8 cellular contexts compared by ENCODE assay signal in the genomic region with DNA sequence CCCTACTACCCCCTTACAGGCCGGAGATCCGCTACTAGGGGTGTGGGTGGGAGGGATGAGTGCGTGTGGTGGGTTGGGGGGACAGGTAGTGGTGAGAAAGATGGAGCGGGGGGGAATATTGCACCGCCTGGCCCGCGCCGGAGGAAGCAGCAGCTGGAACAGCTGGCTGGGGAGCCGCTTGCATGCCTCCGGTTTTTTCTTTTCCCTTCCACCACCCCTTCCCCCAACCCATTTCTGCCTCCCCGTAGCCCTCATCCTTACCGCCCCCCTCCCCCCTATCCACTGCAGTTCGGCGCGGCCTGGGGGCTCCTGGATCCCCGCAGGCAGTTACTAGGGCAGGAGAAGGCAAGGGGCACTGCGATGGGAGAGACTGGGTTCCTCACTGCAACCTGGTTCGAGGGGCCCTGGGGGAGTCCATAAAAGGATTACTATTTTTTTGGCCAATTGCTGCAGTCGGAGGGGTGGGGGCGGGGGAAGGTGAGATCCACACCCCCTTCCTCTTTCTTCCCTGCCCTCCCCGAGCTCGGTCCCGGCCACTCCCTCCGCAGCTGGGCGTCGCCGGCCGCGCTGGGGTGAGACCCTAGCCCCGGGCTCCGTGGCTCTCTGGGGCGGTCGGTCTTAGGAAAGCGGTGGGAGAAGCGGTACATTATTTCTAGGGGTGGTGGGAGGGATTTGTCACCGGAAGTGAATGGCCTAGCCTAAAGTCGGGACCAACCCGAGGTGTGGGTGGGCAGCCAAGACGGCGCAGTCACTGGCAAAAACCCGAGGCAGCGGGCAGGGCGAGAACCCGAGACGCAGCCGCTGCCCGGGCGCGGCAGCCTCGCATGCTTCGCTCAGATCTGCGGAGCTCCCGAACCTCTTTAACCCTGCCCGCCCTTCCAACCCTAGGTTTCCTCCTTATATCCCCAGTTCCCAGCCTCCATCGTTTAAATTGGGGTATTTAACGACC. TPM values are rescaled to one million over a fixed set of nuclear protein-coding genes. Genes with fewer than 3 reads are reported as not detected.
DNase-seq lines count a peak whose midpoint lies in the region; ATAC-seq and TF ChIP-seq lines count a peak whose summit lies in the region.

No MANE protein-coding gene starts in this region.

- peak overlapping the region; percentile 78 to 92 for H3K27ac ChIP-seq in liver (ENCODE audit: low read depth in 1 of 2, low read length in 2 of 2)

- H3K9ac ChIP-seq in liver (ENCODE audit: low read depth in 1 of 2, low read length in 2 of 2), result peak overlapping the region; percentile 79 to 94

- CTCF ChIA-PET in BJ (lab: Yijun Ruan, JAX), result interaction anchor here (0.9 to 2.5 kb wide), 4 partner anchors 8 to 34 kb away, joined by 3 to 8 read pairs (median 4); no protein-coding TSS in a partner anchor

- TF ChIP-seq CTCF in BJ (IDR thresholded peaks at IDR 0.05; ENCODE audit: insufficient read depth, low read depth, low read length) (no peak), liver (IDR thresholded peaks at IDR 0.05; ENCODE audit: low read depth, low read length, missing input control) (no peak)

- under 1% methylated on average over 56 of the region's 56 CpGs for WGBS in liver

- H3K27me3 ChIP-seq in BJ (ENCODE audit: control insufficient read depth, insufficient read depth, low read length) (no peaks in the 10 kb centered on the region), liver (ENCODE audit: control insufficient read depth in 4 of 4, insufficient read depth in 4 of 4, low read length in 3 of 4) (no peaks in the 10 kb centered on the region)

- peaks cover 7 to 27% (median 13%) of the 10 kb centered on the region in 4 donors for H3K4me1 ChIP-seq in liver (ENCODE audit: control insufficient read depth in 4 of 4, insufficient read depth in 4 of 4, low read length in 3 of 4)

- DNase-seq in BJ (ENCODE audit: low read depth) (peak; percentile 65), GM19240 (ENCODE audit: insufficient read length, low spot score) (peak; percentile 87), NCI-H748 (lab: John Stamatoyannopoulos, UW; ENCODE audit: unreplicated experiment) (peak; percentile 98), dermis blood vessel endothelial cell (peak; percentile 92)
- peak; percentile 57 to 63 for DNase-seq in activated CD4-positive, alpha-beta T cell treated with anti-CD3 and anti-CD28 coated beads, Interleukin-2, amount 50 U/mL, for 4 hours
- peak; percentile 68 to 74 for DNase-seq in stimulated activated CD4-positive, alpha-beta T cell treated with anti-CD3 and anti-CD28 coated beads, Interleukin-2, amount 100 ng/mL, for 48 hours

- POLR2A ChIA-PET in BJ (lab: Charles Lee), result interaction anchor here (0.6 to 1.0 kb wide), 2 partner anchors 36 to 883 kb away, joined by 5 to 8 read pairs; no protein-coding TSS in a partner anchor

- H3K4me3 ChIP-seq in BJ (ENCODE audit: low read depth, low read length), result peak overlapping the region; percentile 70
- peak overlapping the region; percentile 74 to 89 (median 83) for H3K4me3 ChIP-seq in liver (ENCODE audit: low read depth in 1 of 3, low read length in 3 of 3)

- ATAC-seq in HG03457 (IDR thresholded peaks at IDR 0.05; ENCODE audit: unreplicated experiment), result peak; percentile 48

- H3K9me3 ChIP-seq in liver (ENCODE audit: control insufficient read depth in 4 of 4, low read length in 3 of 4), result no peaks in the 10 kb centered on the region

- no peaks in the 10 kb centered on the region for H3K36me3 ChIP-seq in BJ (ENCODE audit: control insufficient read depth, insufficient read depth, low read length)
- no peaks in the 10 kb centered on the region for H3K36me3 ChIP-seq in liver (ENCODE audit: control insufficient read depth in 4 of 4, insufficient read depth in 3 of 4, low read depth in 1 of 4, low read length in 3 of 4)

- peak in 1 of 2 donors; percentile 13 for TF ChIP-seq RAD21 in liver (IDR thresholded peaks at IDR 0.05)

TF ChIP-seq in liver, 16 proteins besides CTCF, POLR2A, EP300 and RAD21:
- peak in 1 of 2 donors; percentile 16 for TF ChIP-seq EGR1 (IDR thresholded peaks at IDR 0.05; ENCODE audit: low read depth in 2 of 2)
- no peak for TF ChIP-seq ATF3 (IDR thresholded peaks at IDR 0.05)
- TF ChIP-seq SP1 (IDR thresholded peaks at IDR 0.05), result peak; percentile 38
- no peak for TF ChIP-seq FOXA2 (IDR thresholded peaks at IDR 0.05)
- no peak for TF ChIP-seq FOXA1 (IDR thresholded peaks at IDR 0.05)
- TF ChIP-seq YY1 (IDR thresholded peaks at IDR 0.05), result peak; percentile 36
- no peak for TF ChIP-seq NR2F2 (IDR thresholded peaks at IDR 0.05)
- TF ChIP-seq HNF4A (conservative IDR thresholded peaks at IDR 0.05), result no peak
- peak; percentile 67 for TF ChIP-seq TAF1 (conservative IDR thresholded peaks at IDR 0.05)
- TF ChIP-seq GABPA (IDR thresholded peaks at IDR 0.05 in 1 of 2, conservative IDR thresholded peaks at IDR 0.05 in 1 of 2), result peak; percentile 15 to 44
- no peak for TF ChIP-seq RXRA (IDR thresholded peaks at IDR 0.05)
- no peak for TF ChIP-seq JUND (IDR thresholded peaks at IDR 0.05)
- TF ChIP-seq HNF4G (IDR thresholded peaks at IDR 0.05), result no peak
- peak; percentile 49 for TF ChIP-seq REST (IDR thresholded peaks at IDR 0.05)
- no peak for TF ChIP-seq ZBTB33 (IDR thresholded peaks at IDR 0.05)
- TF ChIP-seq, protein P1, sequence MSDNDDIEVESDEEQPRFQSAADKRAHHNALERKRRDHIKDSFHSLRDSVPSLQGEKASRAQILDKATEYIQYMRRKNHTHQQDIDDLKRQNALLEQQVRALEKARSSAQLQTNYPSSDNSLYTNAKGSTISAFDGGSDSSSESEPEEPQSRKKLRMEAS (IDR thresholded peaks at IDR 0.05), result no peak

RNA-seq across cellular contexts. Expression of gene TBCC, which starts 0.8 kb away (rescaled TPM):
- 16.5 and 23.8 TPM in 2 replicates for polyA plus RNA-seq in BJ (2011; rRNA removed)
- 15.4 and 15.5 TPM in 2 replicates for polyA minus RNA-seq in BJ (2011; rRNA and poly(A)+ RNA removed)
- total RNA-seq in dermis blood vessel endothelial cell, result 41.9 and 53.4 TPM in 2 replicates
- 10 to 100 TPM; 12.4 to 13.5 TPM for total RNA-seq in liver
- polyA plus RNA-seq in liver, result 10 to 100 TPM in 1 of 2 donors, 1 to 10 TPM in 1; 6.9 to 10.9 TPM

RNA-seq across cellular contexts. Expression of gene PRPH2, which starts 24.3 kb away (rescaled TPM):
- 1.7 and 2.3 TPM in 2 replicates for polyA plus RNA-seq in BJ (2011; rRNA removed)
- 1.8 and 2.2 TPM in 2 replicates for polyA minus RNA-seq in BJ (2011; rRNA and poly(A)+ RNA removed)
- 0.17 and 2.0 TPM in 2 replicates for total RNA-seq in dermis blood vessel endothelial cell
- total RNA-seq in liver, result under 1 TPM; 0.08 to 0.33 TPM
- under 1 TPM; 0.06 to 0.17 TPM for polyA plus RNA-seq in liver

RNA-seq across cellular contexts. Expression of gene BICRAL, which starts 35.1 kb away (rescaled TPM):
- polyA plus RNA-seq in BJ (2011; rRNA removed) (7.4 and 8.6 TPM in 2 replicates), liver (1 to 10 TPM; 1.7 to 2.3 TPM)
- 11.0 and 11.1 TPM in 2 replicates for polyA minus RNA-seq in BJ (2011; rRNA and poly(A)+ RNA removed)
- total RNA-seq in dermis blood vessel endothelial cell (4.9 and 6.8 TPM in 2 replicates), liver (1 to 10 TPM; 5.5 to 6.8 TPM)

Comparison
In these comparisons a context has a peak if more than half of its experiments do, and no peak if none do; other contexts are left out.
1. Peak in every context shown above with its lines: DNase-seq, ATAC-seq, H3K4me3 ChIP-seq and H3K27ac ChIP-seq.